Comparison of ENCODE assay signal across 8 cellular contexts in the genomic region with DNA sequence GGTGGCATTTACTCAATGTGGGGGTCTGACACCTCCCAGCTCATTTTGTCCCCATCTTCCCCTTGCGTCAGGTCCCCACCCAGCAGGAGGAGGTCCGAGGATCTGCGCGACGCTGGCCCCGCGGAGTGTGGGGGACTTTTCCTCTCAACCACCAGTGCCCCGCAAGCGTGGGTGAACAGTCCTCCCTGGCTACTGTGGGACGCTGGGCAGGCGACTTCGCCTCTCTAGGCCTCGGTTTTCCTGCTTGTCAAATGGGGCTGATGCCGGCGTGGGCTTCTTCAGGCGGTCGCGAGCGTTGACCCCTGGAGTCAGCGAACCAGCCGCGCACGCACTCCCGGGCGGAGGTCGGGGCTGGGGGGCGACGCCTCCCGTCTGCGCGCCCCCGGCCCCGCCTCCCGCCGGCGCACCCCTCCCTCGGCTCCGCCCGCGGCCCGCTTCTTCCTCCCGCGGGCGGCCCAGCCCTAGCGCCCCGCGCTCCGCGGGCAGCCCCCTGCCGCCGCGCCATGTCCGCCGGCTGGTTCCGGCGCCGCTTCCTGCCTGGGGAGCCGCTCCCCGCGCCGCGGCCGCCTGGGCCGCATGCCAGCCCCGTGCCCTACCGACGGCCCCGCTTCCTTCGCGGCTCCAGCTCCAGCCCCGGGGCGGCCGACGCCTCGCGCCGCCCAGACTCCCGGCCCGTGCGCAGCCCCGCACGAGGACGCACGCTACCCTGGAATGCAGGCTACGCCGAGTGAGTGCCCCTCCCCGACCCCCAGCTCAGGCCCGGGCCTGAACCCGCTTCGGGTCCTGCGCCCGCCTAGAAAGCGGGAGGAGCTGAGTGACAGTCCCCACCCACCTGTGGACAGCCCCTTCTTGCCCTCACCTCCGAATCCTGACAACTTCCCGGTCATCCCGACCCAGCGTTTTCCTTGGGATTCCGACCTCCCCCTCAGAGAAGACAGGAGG. TPM values are rescaled to one million over a fixed set of nuclear protein-coding genes. Genes with fewer than 3 reads are reported as not detected.
DNase-seq lines count a peak whose midpoint lies in the region; ATAC-seq and TF ChIP-seq lines count a peak whose summit lies in the region.

TSS of gene PPM1M (plus strand) at position 438 of the 942 bp plus-strand sequence. CDS start at position 504, 66 bp downstream.

- ATAC-seq in HG03045 (IDR thresholded peaks at IDR 0.05; ENCODE audit: unreplicated experiment) (peak; percentile 41), left lung (peak; percentile 64), HG03439 (IDR thresholded peaks at IDR 0.05; ENCODE audit: unreplicated experiment) (no peak), HG03442 (IDR thresholded peaks at IDR 0.05; ENCODE audit: unreplicated experiment) (no peak)
- peak; percentile 34 to 44 for ATAC-seq in activated CD4-positive, CD25-positive, alpha-beta regulatory T cell treated with anti-CD3 and anti-CD28 coated beads, Interleukin-2, amount 50 U/mL, for 24 hours

- peaks cover 55% of the 10 kb centered on the region for H3K36me3 Mint-ChIP-seq in dendritic cell treated with granulocyte-macrophage colony-stimulating factor and Interleukin-4, amounts not matched to agents 40 ng/mL and 50 ng/mL, for 4 days (ENCODE audit: low read depth)

- H3K27me3 Mint-ChIP-seq in dendritic cell treated with granulocyte-macrophage colony-stimulating factor and Interleukin-4, amounts not matched to agents 40 ng/mL and 50 ng/mL, for 4 days, result no peaks in the 10 kb centered on the region

- H3K4me1 Mint-ChIP-seq in dendritic cell treated with granulocyte-macrophage colony-stimulating factor and Interleukin-4, amounts not matched to agents 40 ng/mL and 50 ng/mL, for 4 days (ENCODE audit: low read depth), result peaks cover 78% of the 10 kb centered on the region

- no peaks in the 10 kb centered on the region for H3K9me3 Mint-ChIP-seq in dendritic cell treated with granulocyte-macrophage colony-stimulating factor and Interleukin-4, amounts not matched to agents 40 ng/mL and 50 ng/mL, for 4 days

- H3K4me1 ChIP-seq in left lung, result peaks cover 5 to 70% of the 10 kb centered on the region in 2 donors

- peak within 1 kb of the TSS; percentile 100 for H3K27ac Mint-ChIP-seq in dendritic cell treated with granulocyte-macrophage colony-stimulating factor and Interleukin-4, amounts not matched to agents 40 ng/mL and 50 ng/mL, for 4 days

- no peaks in the 10 kb centered on the region for H3K9me3 ChIP-seq in left lung

- H3K4me3 ChIP-seq in left lung, result peak within 1 kb of the TSS; percentile 58 to 66

- peaks cover 0 to 29% of the 10 kb centered on the region in 2 donors for H3K36me3 ChIP-seq in left lung

- H3K27ac ChIP-seq in left lung, result peak within 1 kb of the TSS; percentile 86 to 95

- intact Hi-C loops in dendritic cell treated with granulocyte-macrophage colony-stimulating factor and Interleukin-4, amounts not matched to agents 40 ng/mL and 50 ng/mL, for 4 days (cut with micrococcal nuclease), result loop anchor here (1.0 to 2.0 kb wide), 2 partner anchors 8 to 41 kb away; partner anchors contain the start of gene GLYCTK
- intact Hi-C loops in left lung (cut with DNase I), result no loop called here

- DNase-seq in EH (ENCODE audit: low read depth) (peak; percentile 75), left lung (peak; percentile 59 to 93)
- peak; percentile 48 for DNase-seq in stimulated activated CD8-positive, alpha-beta memory T cell treated with anti-CD3 and anti-CD28 coated beads, Interleukin-12 subunit alpha, Interleukin-12 subunit beta, amount 100 ng/mL, for 4 hours (ENCODE audit: low read depth)

- no peaks in the 10 kb centered on the region for H3K27me3 ChIP-seq in left lung

- peak within 1 kb of the TSS; percentile 87 for H3K4me3 Mint-ChIP-seq in dendritic cell treated with granulocyte-macrophage colony-stimulating factor and Interleukin-4, amounts not matched to agents 40 ng/mL and 50 ng/mL, for 4 days

- no peak for TF ChIP-seq CTCF in left lung (IDR thresholded peaks at IDR 0.05)

RNA-seq across cellular contexts. Expression of gene PPM1M, which starts in this region (rescaled TPM):
- total RNA-seq in left lung, result 10 to 100 TPM; 33.1 to 48.3 TPM

Comparison
In these comparisons a context has a peak if more than half of its experiments do, and no peak if none do; other contexts are left out.
1. ATAC-seq: peak in HG03045 (single experiment), activated CD4-positive, CD25-positive, alpha-beta regulatory T cell treated with anti-CD3 and anti-CD28 coated beads, Interleukin-2, amount 50 U/mL, for 24 hours (2 of 2) and left lung (single experiment); none in HG03439 (single experiment) and HG03442 (single experiment).
2. Peak in every context shown above with its lines, with median percentiles within 50 percentile points of each other: DNase-seq.